20 cellular contexts compared by ENCODE assay signal in the genomic region with DNA sequence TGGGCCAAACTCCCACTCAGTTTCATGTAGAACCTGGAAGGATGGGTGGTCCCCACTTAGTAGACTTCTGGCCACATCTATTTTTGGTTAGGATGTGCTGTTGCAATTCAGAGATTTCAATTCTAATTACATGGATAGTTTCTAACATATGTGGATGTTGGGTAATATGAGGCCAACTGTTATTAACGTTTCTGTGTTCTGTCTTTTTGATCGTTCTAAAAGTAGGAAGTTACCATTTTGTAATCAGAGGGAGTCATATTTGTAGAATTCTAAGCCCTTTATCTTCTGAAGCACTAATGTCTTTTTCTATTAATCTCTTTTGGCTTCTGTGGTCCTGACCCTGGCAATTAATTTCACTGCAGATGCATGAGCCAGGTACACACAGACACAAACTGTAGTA.
"Had no signal": no experiment of that assay in that cellular context is flagged by ENCODE, and none has a peak within 500 bp of the region (broad histone marks: within the 10 kb centered on the region; RNA-seq: fewer than 3 reads in every experiment).

No MANE protein-coding gene starts in this region.

- H3K4me2 ChIP-seq: hepatocyte had no signal

- H3K9me3 ChIP-seq: body of pancreas, pancreas, sigmoid colon, thoracic aorta had no signal

- H3K4me3 ChIP-seq: body of pancreas, hepatocyte, pancreas, sigmoid colon, thoracic aorta had no signal

- H3K27ac ChIP-seq: hepatocyte, pancreas, sigmoid colon, thoracic aorta, WERI-Rb-1 had no signal

- H3K27me3 ChIP-seq: body of pancreas, hepatocyte, pancreas, sigmoid colon had no signal

- H3K36me3 Mint-ChIP-seq: stimulated activated effector memory CD8-positive, alpha-beta T cell treated with anti-CD3 and anti-CD28 coated beads, Interleukin-12 subunit alpha, Interleukin-12 subunit beta, amount 100 ng/mL, for 72 hours had no signal

- H3K79me2 ChIP-seq: hepatocyte had no signal

- H3K9me3 Mint-ChIP-seq: activated CD8-positive, alpha-beta T cell treated with anti-CD3 and anti-CD28 coated beads for 36 hours; neural crest cell; stimulated activated effector memory CD8-positive, alpha-beta T cell treated with anti-CD3 and anti-CD28 coated beads, Interleukin-12 subunit alpha, Interleukin-12 subunit beta, amount 100 ng/mL, for 72 hours had no signal

- H3K27ac Mint-ChIP-seq: activated CD8-positive, alpha-beta T cell treated with anti-CD3 and anti-CD28 coated beads for 36 hours; activated naive CD4-positive, alpha-beta T cell treated with anti-CD3 and anti-CD28 coated beads, Interleukin-2, amount 50 U/mL, for 72 hours; stimulated activated effector memory CD8-positive, alpha-beta T cell treated with anti-CD3 and anti-CD28 coated beads, Interleukin-12 subunit alpha, Interleukin-12 subunit beta, amount 100 ng/mL, for 72 hours had no signal

- H2AFZ ChIP-seq: hepatocyte had no signal

- H3K36me3 ChIP-seq: pancreas, sigmoid colon, thoracic aorta, WERI-Rb-1 had no signal

- ATAC-seq: activated CD8-positive, alpha-beta T cell treated with anti-CD3 and anti-CD28 coated beads for 36 hours; activated naive CD4-positive, alpha-beta T cell treated with anti-CD3 and anti-CD28 coated beads, Interleukin-2, amount 50 U/mL, for 72 hours; body of pancreas; esophagus mucosa; left lobe of liver; pancreas; stimulated activated effector memory CD8-positive, alpha-beta T cell treated with anti-CD3 and anti-CD28 coated beads, Interleukin-12 subunit alpha, Interleukin-12 subunit beta, amount 100 ng/mL, for 72 hours had no signal

- H3K4me3 Mint-ChIP-seq: activated CD8-positive, alpha-beta T cell treated with anti-CD3 and anti-CD28 coated beads for 36 hours; neural crest cell; stimulated activated effector memory CD8-positive, alpha-beta T cell treated with anti-CD3 and anti-CD28 coated beads, Interleukin-12 subunit alpha, Interleukin-12 subunit beta, amount 100 ng/mL, for 72 hours had no signal

- DNase-seq: activated CD8-positive, alpha-beta memory T cell treated with anti-CD3 and anti-CD28 coated beads, Interleukin-2, amount 50 U/mL, for 4 hours; activated CD8-positive, alpha-beta T cell treated with anti-CD3 and anti-CD28 coated beads for 36 hours; activated gamma-delta T cell; activated T-cell treated with anti-CD3 and anti-CD28 coated beads, Interleukin-2, amount 50 U/mL, for 48 hours; amniotic stem cell; body of pancreas; caudate nucleus; islet precursor cell; pancreas; sigmoid colon; stimulated activated CD4-positive, alpha-beta T cell treated with anti-CD3 and anti-CD28 coated beads, Interleukin-12 subunit alpha, Interleukin-12 subunit beta, amount 100 ng/mL, for 4 hours; T-helper 9 cell; WERI-Rb-1 had no signal
